ENCODE assay signal across 24 cellular contexts in the genomic region with DNA sequence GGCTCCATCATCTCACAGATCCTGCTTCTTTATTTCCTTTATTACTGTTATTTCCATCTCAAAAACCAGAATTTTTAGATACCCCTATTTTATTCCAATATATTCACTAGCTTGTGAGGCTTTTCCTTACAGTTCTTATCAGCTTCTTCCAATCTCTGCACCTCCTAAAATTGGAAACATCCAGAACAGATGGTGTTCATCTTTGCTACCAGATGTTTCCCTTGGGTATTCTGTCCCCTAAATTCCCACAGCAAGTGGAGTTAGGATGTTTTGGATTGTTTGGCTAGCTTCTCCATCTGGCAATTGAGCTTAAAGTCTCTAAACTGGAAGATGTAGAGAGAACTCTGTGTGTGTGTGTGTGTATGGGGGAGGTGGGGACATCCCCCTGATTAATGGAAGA.
A peak's percentile ranks its signal among the peaks of the same experiment; 100 is the strongest.
DNase-seq lines count a peak whose midpoint lies in the region; ATAC-seq and TF ChIP-seq lines count a peak whose summit lies in the region.
"Had no signal": no experiment of that assay in that cellular context is flagged by ENCODE, and none has a peak within 500 bp of the region (broad histone marks: within the 10 kb centered on the region; RNA-seq: fewer than 3 reads in every experiment).

No MANE protein-coding gene starts in this region.

- no peaks in the 10 kb centered on the region for H3F3A ChIP-seq in SK-N-SH (replicated peaks; ENCODE audit: insufficient read depth)

- intact Hi-C loops in Right ventricle myocardium inferior (cut with DNase I) (no loop called here), right cardiac atrium (cut with DNase I) (no loop called here)
- intact Hi-C loops in activated T-helper 1 cell treated with anti-CD3 and anti-CD28 coated beads, Interleukin-12 subunit alpha, Interleukin-12 subunit beta, Interleukin-2, Interleukin-4 antibody, amounts not matched to agents 30 ng/mL and 10 ng/mL and 1 ng/mL, durations not matched to agents 14 hours and 24 hours and 36 hours (cut with micrococcal nuclease) = no loop called here

- no peaks in the 10 kb centered on the region for H3K9me2 ChIP-seq in SK-N-SH

- no peaks in the 10 kb centered on the region for H4K20me1 ChIP-seq in SK-N-SH (ENCODE audit: insufficient read depth)

- H3K4me1 ChIP-seq in right cardiac atrium (ENCODE audit: control insufficient read depth, insufficient read depth, low read length) (peaks cover 1% of the 10 kb centered on the region), SK-N-SH (ENCODE audit: control insufficient read depth in 1 of 2, insufficient read depth in 2 of 2, low read depth in 1 of 2, low read length in 1 of 2) (no peaks in the 10 kb centered on the region)
- H3K4me1 ChIP-seq: HAP-1 had no signal

- H3K27me3 ChIP-seq in right cardiac atrium (ENCODE audit: control insufficient read depth, insufficient read depth) (no peaks in the 10 kb centered on the region), SK-N-SH (ENCODE audit: insufficient read depth) (no peaks in the 10 kb centered on the region)
- H3K27me3 ChIP-seq: SJCRH30 had no signal

- H3K4me3 Mint-ChIP-seq in activated T-helper 1 cell treated with anti-CD3 and anti-CD28 coated beads, Interleukin-12 subunit alpha, Interleukin-12 subunit beta, Interleukin-2, Interleukin-4 antibody, amounts not matched to agents 30 ng/mL and 10 ng/mL and 1 ng/mL, durations not matched to agents 14 hours and 24 hours and 36 hours = no peak overlapping the region
- H3K4me3 Mint-ChIP-seq: B cell; CD4-positive, CD25-positive, alpha-beta regulatory T cell had no signal

- H3K27ac ChIP-seq in right cardiac atrium (ENCODE audit: low read length) (no peak overlapping the region), SK-N-SH (ENCODE audit: low read depth in 2 of 2, low read length in 1 of 2) (no peak overlapping the region)
- H3K27ac ChIP-seq: HL-60, KMS-11, SJCRH30 had no signal

- H3K79me2 ChIP-seq in SK-N-SH (ENCODE audit: insufficient read depth) = no peaks in the 10 kb centered on the region

- no peak overlapping the region for H3K9ac ChIP-seq in SK-N-SH
- H3K9ac ChIP-seq: KMS-11 had no signal

- no peak for TF ChIP-seq EP300 in SK-N-SH (IDR thresholded peaks at IDR 0.05; ENCODE audit: borderline replicate concordance in 1 of 2, low read depth in 1 of 2, low read length in 1 of 2)

- H3K36me3 ChIP-seq in SK-N-SH (replicated peaks in 1 of 2; ENCODE audit: control insufficient read depth in 1 of 2, insufficient read depth in 2 of 2, low read length in 1 of 2) = no peaks in the 10 kb centered on the region
- H3K36me3 ChIP-seq: HAP-1, SJCRH30 had no signal

- TF ChIP-seq RAD21 in SK-N-SH (IDR thresholded peaks at IDR 0.05; ENCODE audit: low read length) = no peak

- peaks cover 12% of the 10 kb centered on the region for H3K9me3 Mint-ChIP-seq in activated T-helper 1 cell treated with anti-CD3 and anti-CD28 coated beads, Interleukin-12 subunit alpha, Interleukin-12 subunit beta, Interleukin-2, Interleukin-4 antibody, amounts not matched to agents 30 ng/mL and 10 ng/mL and 1 ng/mL, durations not matched to agents 14 hours and 24 hours and 36 hours

- peaks cover under 1% of the 10 kb centered on the region for H3K27me3 Mint-ChIP-seq in activated T-helper 1 cell treated with anti-CD3 and anti-CD28 coated beads, Interleukin-12 subunit alpha, Interleukin-12 subunit beta, Interleukin-2, Interleukin-4 antibody, amounts not matched to agents 30 ng/mL and 10 ng/mL and 1 ng/mL, durations not matched to agents 14 hours and 24 hours and 36 hours (ENCODE audit: insufficient read depth)
- H3K27me3 Mint-ChIP-seq: B cell; CD4-positive, CD25-positive, alpha-beta regulatory T cell had no signal

- ATAC-seq in Right ventricle myocardium inferior = peak; percentile 62
- ATAC-seq in right cardiac atrium = no peak
- ATAC-seq: PC-3 had no signal

- CTCF ChIA-PET in SK-N-SH (lab: Yijun Ruan, JAX) = interaction anchor here (1.5 kb wide), 1 partner anchor 12 kb away, joined by 3 read pairs; no protein-coding TSS in a partner anchor

- POLR2A ChIA-PET in SK-N-SH (lab: Yijun Ruan, JAX) = no interaction called here

- DNase-seq in Right ventricle myocardium inferior (ENCODE audit: missing footprints) (no peak), right cardiac atrium (no peak), NCI-H82 (lab: John Stamatoyannopoulos, UW) (peak; percentile 75), inferior parietal cortex (ENCODE audit: extremely low spot score) (peak; percentile 41), superior temporal gyrus (ENCODE audit: extremely low spot score) (peak; percentile 48), SK-N-SH (no peak), pons (ENCODE audit: low spot score) (no peak)
- no peak for DNase-seq in activated T-helper 1 cell treated with anti-CD3 and anti-CD28 coated beads, Interleukin-12 subunit alpha, Interleukin-12 subunit beta, Interleukin-2, Interleukin-4 antibody, amounts not matched to agents 30 ng/mL and 10 ng/mL and 1 ng/mL, durations not matched to agents 14 hours and 24 hours and 36 hours (ENCODE audit: low spot score)
- DNase-seq: 8988T; CD4-positive, CD25-positive, alpha-beta regulatory T cell; COR-L47; DMS153; GDM1; NCI-H1417 treated with DMSO at 0.1 percent for 48 hours; NCI-H2029; NCI-H446 treated with DMSO at 0.1 percent for 48 hours; NCI-H748 treated with DMSO at 0.1 percent for 48 hours; PC-3; RPMI8226; SJCRH30 had no signal

- no peaks in the 10 kb centered on the region for H3K36me3 Mint-ChIP-seq in activated T-helper 1 cell treated with anti-CD3 and anti-CD28 coated beads, Interleukin-12 subunit alpha, Interleukin-12 subunit beta, Interleukin-2, Interleukin-4 antibody, amounts not matched to agents 30 ng/mL and 10 ng/mL and 1 ng/mL, durations not matched to agents 14 hours and 24 hours and 36 hours (ENCODE audit: low read depth)
- H3K36me3 Mint-ChIP-seq: CD4-positive, CD25-positive, alpha-beta regulatory T cell had no signal

- no peak overlapping the region for H3K4me2 ChIP-seq in SK-N-SH
- H3K4me2 ChIP-seq: KMS-11 had no signal

- no peak overlapping the region for H2AFZ ChIP-seq in SK-N-SH (ENCODE audit: low read depth)

- H3K4me3 ChIP-seq in right cardiac atrium (ENCODE audit: low read length) (no peak overlapping the region), SK-N-SH (ENCODE audit: low read depth in 2 of 2, low read length in 1 of 2) (no peak overlapping the region)
- H3K4me3 ChIP-seq: HAP-1, SJCRH30 had no signal

- H3K9me3 ChIP-seq in right cardiac atrium (ENCODE audit: control insufficient read depth, low read length) = no peaks in the 10 kb centered on the region
- H3K9me3 ChIP-seq in SK-N-SH = peaks cover 6% of the 10 kb centered on the region; the same call in 1 of the 2 replicates
- H3K9me3 ChIP-seq: HAP-1 had no signal

- H3K4me1 Mint-ChIP-seq in activated T-helper 1 cell treated with anti-CD3 and anti-CD28 coated beads, Interleukin-12 subunit alpha, Interleukin-12 subunit beta, Interleukin-2, Interleukin-4 antibody, amounts not matched to agents 30 ng/mL and 10 ng/mL and 1 ng/mL, durations not matched to agents 14 hours and 24 hours and 36 hours (ENCODE audit: low read depth) = no peaks in the 10 kb centered on the region
- H3K4me1 Mint-ChIP-seq: B cell; CD4-positive, CD25-positive, alpha-beta regulatory T cell had no signal

- no peak for TF ChIP-seq CTCF in SK-N-SH (IDR thresholded peaks at IDR 0.05)

- H3K27ac Mint-ChIP-seq in activated T-helper 1 cell treated with anti-CD3 and anti-CD28 coated beads, Interleukin-12 subunit alpha, Interleukin-12 subunit beta, Interleukin-2, Interleukin-4 antibody, amounts not matched to agents 30 ng/mL and 10 ng/mL and 1 ng/mL, durations not matched to agents 14 hours and 24 hours and 36 hours = no peak overlapping the region
- H3K27ac Mint-ChIP-seq: B cell; CD4-positive, CD25-positive, alpha-beta regulatory T cell had no signal

TF ChIP-seq in SK-N-SH, 30 proteins besides CTCF, POLR2A, EP300 and RAD21:
- no peak for TF ChIP-seq MXI1 (IDR thresholded peaks at IDR 0.05; ENCODE audit: low read depth, low read length)
- TF ChIP-seq JUND (IDR thresholded peaks at IDR 0.05) = no peak
- TF ChIP-seq, protein P1, sequence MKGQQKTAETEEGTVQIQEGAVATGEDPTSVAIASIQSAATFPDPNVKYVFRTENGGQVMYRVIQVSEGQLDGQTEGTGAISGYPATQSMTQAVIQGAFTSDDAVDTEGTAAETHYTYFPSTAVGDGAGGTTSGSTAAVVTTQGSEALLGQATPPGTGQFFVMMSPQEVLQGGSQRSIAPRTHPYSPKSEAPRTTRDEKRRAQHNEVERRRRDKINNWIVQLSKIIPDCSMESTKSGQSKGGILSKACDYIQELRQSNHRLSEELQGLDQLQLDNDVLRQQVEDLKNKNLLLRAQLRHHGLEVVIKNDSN (IDR thresholded peaks at IDR 0.05; ENCODE audit: borderline replicate concordance, low read depth) = no peak
- no peak for TF ChIP-seq YY1 (IDR thresholded peaks at IDR 0.05; ENCODE audit: low read depth)
- TF ChIP-seq NRF1 (IDR thresholded peaks at IDR 0.05; ENCODE audit: low read depth, low read length) = no peak
- no peak for TF ChIP-seq POLR2AphosphoS5 (IDR thresholded peaks at IDR 0.05; ENCODE audit: low read depth, low read length)
- no peak for TF ChIP-seq EZH2phosphoT487 (IDR thresholded peaks at IDR 0.05; ENCODE audit: borderline replicate concordance, low read depth)
- no peak for TF ChIP-seq FOSL2 (IDR thresholded peaks at IDR 0.05; ENCODE audit: borderline replicate concordance, low read depth)
- no peak for TF ChIP-seq RCOR1 (IDR thresholded peaks at IDR 0.05; ENCODE audit: low read length)
- TF ChIP-seq, protein P2, sequence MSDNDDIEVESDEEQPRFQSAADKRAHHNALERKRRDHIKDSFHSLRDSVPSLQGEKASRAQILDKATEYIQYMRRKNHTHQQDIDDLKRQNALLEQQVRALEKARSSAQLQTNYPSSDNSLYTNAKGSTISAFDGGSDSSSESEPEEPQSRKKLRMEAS (IDR thresholded peaks at IDR 0.05; ENCODE audit: low read depth) = no peak
- TF ChIP-seq, protein P3, sequence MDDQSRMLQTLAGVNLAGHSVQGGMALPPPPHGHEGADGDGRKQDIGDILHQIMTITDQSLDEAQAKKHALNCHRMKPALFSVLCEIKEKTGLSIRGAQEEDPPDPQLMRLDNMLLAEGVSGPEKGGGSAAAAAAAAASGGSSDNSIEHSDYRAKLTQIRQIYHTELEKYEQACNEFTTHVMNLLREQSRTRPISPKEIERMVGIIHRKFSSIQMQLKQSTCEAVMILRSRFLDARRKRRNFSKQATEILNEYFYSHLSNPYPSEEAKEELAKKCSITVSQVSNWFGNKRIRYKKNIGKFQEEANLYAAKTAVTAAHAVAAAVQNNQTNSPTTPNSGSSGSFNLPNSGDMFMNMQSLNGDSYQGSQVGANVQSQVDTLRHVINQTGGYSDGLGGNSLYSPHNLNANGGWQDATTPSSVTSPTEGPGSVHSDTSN (IDR thresholded peaks at IDR 0.05) = no peak
- no peak for TF ChIP-seq MEF2A (IDR thresholded peaks at IDR 0.05; ENCODE audit: borderline replicate concordance, low read depth)
- TF ChIP-seq GATA2 (CRISPR knock-in tag; IDR thresholded peaks at IDR 0.05) = no peak
- TF ChIP-seq FOXM1 (IDR thresholded peaks at IDR 0.05; ENCODE audit: low read depth) = no peak
- TF ChIP-seq SIN3A (IDR thresholded peaks at IDR 0.05; ENCODE audit: borderline replicate concordance, low read depth, low read length) = no peak

Comparison
In these comparisons a context has a peak if more than half of its experiments do, and no peak if none do; other contexts are left out.
1. DNase-seq: peak in NCI-H82 (single experiment), inferior parietal cortex (single experiment) and superior temporal gyrus (single experiment); none in Right ventricle myocardium inferior (single experiment), right cardiac atrium (0 of 3), activated T-helper 1 cell treated with anti-CD3 and anti-CD28 coated beads, Interleukin-12 subunit alpha, Interleukin-12 subunit beta, Interleukin-2, Interleukin-4 antibody, amounts not matched to agents 30 ng/mL and 10 ng/mL and 1 ng/mL, durations not matched to agents 14 hours and 24 hours and 36 hours (single experiment), SK-N-SH (single experiment) and pons (single experiment).